ENCODE assay signal across 9 cellular contexts in the genomic region with DNA sequence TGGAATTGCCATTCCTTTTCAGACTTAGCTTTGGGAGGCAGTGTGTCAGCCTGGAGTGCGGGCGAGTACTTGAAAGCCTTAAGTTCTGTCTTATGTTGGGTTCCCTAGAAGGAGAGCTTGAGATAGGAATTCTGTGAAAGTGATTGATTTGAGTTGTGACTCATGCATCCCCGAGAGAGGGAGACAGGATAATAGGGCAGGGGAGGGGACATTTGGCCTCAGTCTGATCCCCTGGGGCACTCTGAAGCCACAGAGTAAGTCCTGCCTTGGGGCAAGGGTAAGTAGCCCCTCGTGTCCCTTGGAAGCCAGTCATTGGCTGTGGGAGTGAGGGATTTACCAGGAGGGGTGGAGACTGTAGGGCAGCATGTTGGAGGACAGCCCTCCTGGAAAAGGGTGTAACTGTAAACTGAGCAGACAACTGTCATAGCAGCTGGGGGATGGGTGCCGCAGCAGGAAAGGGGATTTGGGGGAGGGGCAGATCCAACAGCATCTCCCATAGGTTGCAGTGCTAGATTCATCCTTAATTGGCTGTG. TPM values are rescaled to one million over a fixed set of nuclear protein-coding genes. Genes with fewer than 3 reads are reported as not detected.
DNase-seq lines count a peak whose midpoint lies in the region; ATAC-seq and TF ChIP-seq lines count a peak whose summit lies in the region.
"Had no signal": no experiment of that assay in that cellular context is flagged by ENCODE, and none has a peak within 500 bp of the region (broad histone marks: within the 10 kb centered on the region; RNA-seq: fewer than 3 reads in every experiment).

No MANE protein-coding gene starts in this region.

- H3K27me3 Mint-ChIP-seq in Calu3 (ENCODE audit: unreplicated experiment) (no peaks in the 10 kb centered on the region), mesothelial cell of epicardium (ENCODE audit: low read depth) (no peaks in the 10 kb centered on the region)
- peaks cover 17% of the 10 kb centered on the region for H3K27me3 Mint-ChIP-seq in activated CD8-positive, alpha-beta memory T cell treated with anti-CD3 and anti-CD28 coated beads, Interleukin-2, amount 10 ng/mL, durations not matched to agents 7 days and 5 days

- TF ChIP-seq CTCF in Calu3 (IDR thresholded peaks at IDR 0.05; ENCODE audit: unreplicated experiment) = no peak
- TF ChIP-seq CTCF in coronary artery (IDR thresholded peaks at IDR 0.05) = no peak
- TF ChIP-seq CTCF in mesothelial cell of epicardium (IDR thresholded peaks at IDR 0.05; ENCODE audit: unreplicated experiment) = no peak

- CTCF ChIA-PET in Calu3 (lab: Charles Lee) = interaction anchor here (0.6 to 1.0 kb wide), 3 partner anchors 9 to 74 kb away, joined by 3 to 4 read pairs (median 3); no protein-coding TSS in a partner anchor
- CTCF ChIA-PET in activated CD8-positive, alpha-beta memory T cell treated with anti-CD3 and anti-CD28 coated beads, Interleukin-2, amount 10 ng/mL, durations not matched to agents 7 days and 5 days (lab: Charles Lee) = interaction anchor here (2.4 kb wide), 1 partner anchor 52 kb away, joined by 12 read pairs; no protein-coding TSS in a partner anchor

- peaks cover 4% of the 10 kb centered on the region for H3K36me3 Mint-ChIP-seq in Calu3 (ENCODE audit: insufficient read depth, unreplicated experiment)
- no peaks in the 10 kb centered on the region for H3K36me3 Mint-ChIP-seq in mesothelial cell of epicardium
- H3K36me3 Mint-ChIP-seq in activated CD8-positive, alpha-beta memory T cell treated with anti-CD3 and anti-CD28 coated beads, Interleukin-2, amount 10 ng/mL, durations not matched to agents 7 days and 5 days = peaks cover 6% of the 10 kb centered on the region

- DNase-seq in Calu3 = peak; percentile 26
- peak; percentile 47 for DNase-seq in NCI-H2227 (lab: John Stamatoyannopoulos, UW; ENCODE audit: unreplicated experiment)
- DNase-seq in coronary artery (ENCODE audit: low spot score) = no peak
- peak in 1 of 2 experiments; percentile 47 for DNase-seq in mesothelial cell of epicardium (ENCODE audit: low spot score in 2 of 2, unreplicated experiment in 2 of 2)
- DNase-seq in activated CD4-positive, alpha-beta T cell treated with anti-CD3 and anti-CD28 coated beads for 4 hours = no peak
- no peak for DNase-seq in stimulated activated CD4-positive, alpha-beta T cell treated with anti-CD3 and anti-CD28 coated beads, Interleukin-4, amount 100 ng/mL, for 4 hours
- DNase-seq in activated CD8-positive, alpha-beta memory T cell treated with anti-CD3 and anti-CD28 coated beads, Interleukin-2, amount 10 ng/mL, durations not matched to agents 7 days and 5 days = no peak
- DNase-seq in pons (ENCODE audit: low spot score) = no peak
- DNase-seq: activated gamma-delta T cell treated with Interleukin-2 at 50 U/mL for 16 hours had no signal

- H3K4me3 ChIP-seq in coronary artery = peak overlapping the region; percentile 15

- H3K27ac Mint-ChIP-seq in Calu3 (ENCODE audit: unreplicated experiment) = peak overlapping the region; percentile 13
- H3K27ac Mint-ChIP-seq in mesothelial cell of epicardium = peak overlapping the region; percentile 19
- H3K27ac Mint-ChIP-seq in activated CD8-positive, alpha-beta memory T cell treated with anti-CD3 and anti-CD28 coated beads, Interleukin-2, amount 10 ng/mL, durations not matched to agents 7 days and 5 days = no peak overlapping the region

- H3K4me3 Mint-ChIP-seq in Calu3 (ENCODE audit: low read depth, unreplicated experiment) (no peak overlapping the region), mesothelial cell of epicardium (peak overlapping the region; percentile 6)
- no peak overlapping the region for H3K4me3 Mint-ChIP-seq in activated CD8-positive, alpha-beta memory T cell treated with anti-CD3 and anti-CD28 coated beads, Interleukin-2, amount 10 ng/mL, durations not matched to agents 7 days and 5 days

- H3K9me3 Mint-ChIP-seq in Calu3 (ENCODE audit: low read depth, unreplicated experiment) (no peaks in the 10 kb centered on the region), mesothelial cell of epicardium (no peaks in the 10 kb centered on the region)
- no peaks in the 10 kb centered on the region for H3K9me3 Mint-ChIP-seq in activated CD8-positive, alpha-beta memory T cell treated with anti-CD3 and anti-CD28 coated beads, Interleukin-2, amount 10 ng/mL, durations not matched to agents 7 days and 5 days (ENCODE audit: low read depth)

- no TSS peak for BruUV-seq in Calu3 (replicated peaks; lab: Mats Ljungman, UMichigan)

- no peak for ATAC-seq in activated CD8-positive, alpha-beta memory T cell treated with anti-CD3 and anti-CD28 coated beads, Interleukin-2, amount 10 ng/mL, durations not matched to agents 7 days and 5 days

- H3K27ac ChIP-seq in coronary artery = peak overlapping the region in 1 of 2 donors; percentile 42

- intact Hi-C loops in Calu3 (cut with micrococcal nuclease; ENCODE audit: unreplicated experiment) = loop anchor here (10.0 kb wide), 1 partner anchor 58 kb away; no protein-coding TSS in a partner anchor

- H3K4me1 Mint-ChIP-seq in Calu3 (ENCODE audit: low read depth, unreplicated experiment) = peaks cover 51% of the 10 kb centered on the region
- H3K4me1 Mint-ChIP-seq in mesothelial cell of epicardium = peaks cover 18% of the 10 kb centered on the region
- peaks cover 46% of the 10 kb centered on the region for H3K4me1 Mint-ChIP-seq in activated CD8-positive, alpha-beta memory T cell treated with anti-CD3 and anti-CD28 coated beads, Interleukin-2, amount 10 ng/mL, durations not matched to agents 7 days and 5 days

RNA-seq across cellular contexts. Expression of a gene that starts 44.0 kb away (rescaled TPM):
- total RNA-seq in Calu3 (2022) (63.1 and 67.4 TPM in 2 replicates), mesothelial cell of epicardium (21.8 to 22.4 TPM (median 22.0 TPM) in 3 replicates)
- total RNA-seq in activated CD8-positive, alpha-beta memory T cell treated with anti-CD3 and anti-CD28 coated beads, Interleukin-2, amount 10 ng/mL, durations not matched to agents 7 days and 5 days = 10 to 100 TPM; 11.4 to 20.1 TPM

RNA-seq across cellular contexts. Expression of a gene that starts 50.0 kb away (rescaled TPM):
- total RNA-seq in Calu3 (2022) (not detected in 2 replicates), mesothelial cell of epicardium (not detected in 3 replicates)
- total RNA-seq in activated CD8-positive, alpha-beta memory T cell treated with anti-CD3 and anti-CD28 coated beads, Interleukin-2, amount 10 ng/mL, durations not matched to agents 7 days and 5 days = not detected

Comparison
In these comparisons a context has a peak if more than half of its experiments do, and no peak if none do; other contexts are left out.
1. DNase-seq: peak in Calu3 (single experiment) and NCI-H2227 (single experiment); none in coronary artery (single experiment), activated CD4-positive, alpha-beta T cell treated with anti-CD3 and anti-CD28 coated beads for 4 hours (0 of 2), stimulated activated CD4-positive, alpha-beta T cell treated with anti-CD3 and anti-CD28 coated beads, Interleukin-4, amount 100 ng/mL, for 4 hours (0 of 2), activated CD8-positive, alpha-beta memory T cell treated with anti-CD3 and anti-CD28 coated beads, Interleukin-2, amount 10 ng/mL, durations not matched to agents 7 days and 5 days (single experiment) and pons (single experiment).